In the genomic region with DNA sequence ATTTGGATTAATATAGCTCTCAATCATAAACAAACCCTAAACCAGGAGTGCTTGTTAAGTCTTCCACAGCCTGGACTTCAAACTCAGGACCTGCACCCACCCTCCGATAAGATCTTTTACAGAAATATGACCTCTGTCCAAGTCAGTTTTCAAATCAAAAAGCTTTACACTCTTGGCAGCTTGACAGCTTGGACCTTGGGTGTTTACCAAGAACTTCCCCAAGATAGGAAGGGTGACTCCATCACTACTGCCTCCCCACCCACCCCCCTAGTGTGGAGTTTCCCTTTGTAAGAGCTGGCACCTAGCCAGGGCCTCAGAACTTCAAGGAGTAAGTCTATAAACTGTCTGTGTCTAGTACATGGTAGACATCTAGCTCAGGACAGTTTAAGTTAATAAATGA, we compare ENCODE assay signal across 12 cellular contexts. TPM values are rescaled to one million over a fixed set of nuclear protein-coding genes. Genes with fewer than 3 reads are reported as not detected.
DNase-seq lines count a peak whose midpoint lies in the region; ATAC-seq, FAIRE-seq and TF ChIP-seq lines count a peak whose summit lies in the region.
"Had no signal": no experiment of that assay in that cellular context is flagged by ENCODE, and none has a peak within 500 bp of the region (broad histone marks: within the 10 kb centered on the region; RNA-seq: fewer than 3 reads in every experiment).

No MANE protein-coding gene starts in this region.

- no peaks in the 10 kb centered on the region for H3K9me3 ChIP-seq in HEK293 (ENCODE audit: control insufficient read depth, insufficient read depth, low read depth, low read length)
- no peaks in the 10 kb centered on the region for H3K9me3 ChIP-seq in heart right ventricle
- H3K9me3 ChIP-seq in skeletal muscle tissue (ENCODE audit: control insufficient read depth in 3 of 3, low read length in 3 of 3): no peaks in the 10 kb centered on the region

- POLR2A ChIA-PET in HEK293 (lab: Yijun Ruan, JAX): interaction anchor here (0.5 to 1.9 kb wide), 2 partner anchors 9 to 28 kb away, joined by 7 to 10 read pairs; partner anchors contain the start of gene BCAR3

- H3K9me3 Mint-ChIP-seq in activated T-cell treated with anti-CD3 and anti-CD28 coated beads, Interleukin-2, amount 50 U/mL, for 24 hours: no peaks in the 10 kb centered on the region
- H3K9me3 Mint-ChIP-seq: IgD-negative memory B cell had no signal

- H3K9ac ChIP-seq in skeletal muscle tissue (ENCODE audit: low read depth in 1 of 3, low read length in 3 of 3): no peak overlapping the region

- peak; percentile 92 for DNase-seq in amniotic epithelial cell (ENCODE audit: low read depth)
- DNase-seq in heart right ventricle: peak; percentile 61 to 88
- no peak for DNase-seq in activated T-cell treated with anti-CD3 and anti-CD28 coated beads, Interleukin-2, amount 50 U/mL, for 24 hours
- no peak for DNase-seq in urothelium cell line (ENCODE audit: low spot score)
- DNase-seq in NCI-H82 treated with DMSO at 0.1 percent for 48 hours (lab: John Stamatoyannopoulos, UW; ENCODE audit: unreplicated experiment): no peak
- DNase-seq in NCI-H748 treated with DMSO at 0.1 percent for 48 hours (lab: John Stamatoyannopoulos, UW): no peak
- DNase-seq: activated effector memory CD4-positive, alpha-beta T cell treated with Interleukin-2 at 50 U/mL for 16 hours; GF-D8 had no signal

- FAIRE-seq in urothelium cell line (lab: Jason Lieb, UNC): no peak

- 26 to 50% methylated on average over 1 of the region's 1 CpG for WGBS in heart right ventricle, 2 donors

- no peak overlapping the region for H3K27ac Mint-ChIP-seq in activated T-cell treated with anti-CD3 and anti-CD28 coated beads, Interleukin-2, amount 50 U/mL, for 24 hours

- peak; percentile 44 to 80 (median 66) for ATAC-seq in heart right ventricle

- H3K4me1 Mint-ChIP-seq in activated T-cell treated with anti-CD3 and anti-CD28 coated beads, Interleukin-2, amount 50 U/mL, for 24 hours (ENCODE audit: low read depth): peaks cover 1% of the 10 kb centered on the region

- no peak overlapping the region for H3K4me3 Mint-ChIP-seq in activated T-cell treated with anti-CD3 and anti-CD28 coated beads, Interleukin-2, amount 50 U/mL, for 24 hours
- H3K4me3 Mint-ChIP-seq: IgD-negative memory B cell had no signal

- no peaks in the 10 kb centered on the region for H3K36me3 Mint-ChIP-seq in activated T-cell treated with anti-CD3 and anti-CD28 coated beads, Interleukin-2, amount 50 U/mL, for 24 hours (ENCODE audit: low read depth)
- H3K36me3 Mint-ChIP-seq: IgD-negative memory B cell had no signal

- CTCF ChIA-PET in HEK293 (lab: Yijun Ruan, JAX): interaction anchor here (0.5 to 3.0 kb wide), 7 partner anchors 9 to 663 kb away, joined by 3 to 18 read pairs (median 5); partner anchors contain the start of gene BCAR3

- H3K4me1 ChIP-seq in HEK293 (ENCODE audit: control insufficient read depth, insufficient read depth, low read length): peaks cover 13% of the 10 kb centered on the region
- peaks cover 39 to 100% (median 93%) of the 10 kb centered on the region in 9 donors for H3K4me1 ChIP-seq in heart right ventricle
- peaks cover 16 to 33% (median 27%) of the 10 kb centered on the region in 3 donors for H3K4me1 ChIP-seq in skeletal muscle tissue (ENCODE audit: control insufficient read depth in 3 of 3, insufficient read depth in 3 of 3, low read length in 3 of 3)

- no peak overlapping the region for H3K4me3 ChIP-seq in HEK293 (ENCODE audit: low read depth, low read length)
- peak overlapping the region in 1 of 10 donors; percentile 3 for H3K4me3 ChIP-seq in heart right ventricle
- H3K4me3 ChIP-seq in skeletal muscle tissue (ENCODE audit: low read length in 3 of 3): no peak overlapping the region
- H3K4me3 ChIP-seq: SK-N-MC had no signal

- TF ChIP-seq CTCF in HEK293 (tag by site-specific recombination; IDR thresholded peaks at IDR 0.05) (no peak), heart right ventricle (IDR thresholded peaks at IDR 0.05) (no peak)

- H3K36me3 ChIP-seq in HEK293 (ENCODE audit: control insufficient read depth in 2 of 2, insufficient read depth in 1 of 2, low read length in 2 of 2): peaks cover 0 to 9% of the 10 kb centered on the region in 2 experiments; a peak in 1 of 3 replicates
- peaks cover 0 to 30% (median 0%) of the 10 kb centered on the region in 9 donors for H3K36me3 ChIP-seq in heart right ventricle
- H3K36me3 ChIP-seq in skeletal muscle tissue (ENCODE audit: control insufficient read depth in 3 of 3, insufficient read depth in 3 of 3, low read length in 3 of 3): no peaks in the 10 kb centered on the region

- H3K27me3 Mint-ChIP-seq in activated T-cell treated with anti-CD3 and anti-CD28 coated beads, Interleukin-2, amount 50 U/mL, for 24 hours: peaks cover 2% of the 10 kb centered on the region
- H3K27me3 Mint-ChIP-seq: IgD-negative memory B cell had no signal

- H3K27me3 ChIP-seq in heart right ventricle (no peaks in the 10 kb centered on the region), skeletal muscle tissue (ENCODE audit: control insufficient read depth in 3 of 3, insufficient read depth in 3 of 3, low read length in 3 of 3) (no peaks in the 10 kb centered on the region)

- intact Hi-C loops in heart right ventricle (cut with DNase I): loop anchor here in 1 of 10 donors (10.0 kb wide), 1 partner anchor 107 kb away; no protein-coding TSS in a partner anchor

- H3K27ac ChIP-seq in HEK293 (ENCODE audit: extremely low read depth, low read depth, low read length) (no peak overlapping the region), heart right ventricle (peak overlapping the region in 9 of 10 donors; percentile 21 to 78 (median 55)), skeletal muscle tissue (ENCODE audit: low read depth, low read length) (peak overlapping the region; percentile 1)
- H3K27ac ChIP-seq: SK-N-MC had no signal

TF ChIP-seq in HEK293, 187 proteins besides CTCF, POLR2A, EP300 and RAD21 (continues in another document):
- TF ChIP-seq ZNF830 (tag by site-specific recombination; IDR thresholded peaks at IDR 0.05; ENCODE audit: low read depth): no peak
- TF ChIP-seq ZNF768 (tag by site-specific recombination; IDR thresholded peaks at IDR 0.05): no peak
- TF ChIP-seq KLF7 (tag by site-specific recombination; IDR thresholded peaks at IDR 0.05; ENCODE audit: borderline replicate concordance): no peak
- TF ChIP-seq ZEB2 (tag by site-specific recombination; IDR thresholded peaks at IDR 0.05): 0 out of 2 replicates have a peak, but pooled peaks have one; percentile 16
- TF ChIP-seq ZNF530 (tag by site-specific recombination; IDR thresholded peaks at IDR 0.05; ENCODE audit: low read depth): no peak
- TF ChIP-seq YY1 (tag by site-specific recombination; IDR thresholded peaks at IDR 0.05): no peak
- TF ChIP-seq, protein P1, sequence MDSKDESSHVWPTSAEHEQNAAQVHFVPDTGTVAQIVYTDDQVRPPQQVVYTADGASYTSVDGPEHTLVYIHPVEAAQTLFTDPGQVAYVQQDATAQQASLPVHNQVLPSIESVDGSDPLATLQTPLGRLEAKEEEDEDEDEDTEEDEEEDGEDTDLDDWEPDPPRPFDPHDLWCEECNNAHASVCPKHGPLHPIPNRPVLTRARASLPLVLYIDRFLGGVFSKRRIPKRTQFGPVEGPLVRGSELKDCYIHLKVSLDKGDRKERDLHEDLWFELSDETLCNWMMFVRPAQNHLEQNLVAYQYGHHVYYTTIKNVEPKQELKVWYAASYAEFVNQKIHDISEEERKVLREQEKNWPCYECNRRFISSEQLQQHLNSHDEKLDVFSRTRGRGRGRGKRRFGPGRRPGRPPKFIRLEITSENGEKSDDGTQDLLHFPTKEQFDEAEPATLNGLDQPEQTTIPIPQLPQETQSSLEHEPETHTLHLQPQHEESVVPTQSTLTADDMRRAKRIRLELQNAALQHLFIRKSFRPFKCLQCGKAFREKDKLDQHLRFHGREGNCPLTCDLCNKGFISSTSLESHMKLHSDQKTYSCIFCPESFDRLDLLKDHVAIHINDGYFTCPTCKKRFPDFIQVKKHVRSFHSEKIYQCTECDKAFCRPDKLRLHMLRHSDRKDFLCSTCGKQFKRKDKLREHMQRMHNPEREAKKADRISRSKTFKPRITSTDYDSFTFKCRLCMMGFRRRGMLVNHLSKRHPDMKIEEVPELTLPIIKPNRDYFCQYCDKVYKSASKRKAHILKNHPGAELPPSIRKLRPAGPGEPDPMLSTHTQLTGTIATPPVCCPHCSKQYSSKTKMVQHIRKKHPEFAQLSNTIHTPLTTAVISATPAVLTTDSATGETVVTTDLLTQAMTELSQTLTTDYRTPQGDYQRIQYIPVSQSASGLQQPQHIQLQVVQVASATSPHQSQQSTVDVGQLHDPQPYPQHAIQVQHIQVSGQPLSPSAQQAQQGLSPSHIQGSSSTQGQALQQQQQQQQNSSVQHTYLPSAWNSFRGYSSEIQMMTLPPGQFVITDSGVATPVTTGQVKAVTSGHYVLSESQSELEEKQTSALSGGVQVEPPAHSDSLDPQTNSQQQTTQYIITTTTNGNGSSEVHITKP (tag by site-specific recombination; IDR thresholded peaks at IDR 0.05): peak; percentile 94
- TF ChIP-seq ZNF175 (tag by site-specific recombination; IDR thresholded peaks at IDR 0.05): no peak
- no peak for TF ChIP-seq ZNF707 (tag by site-specific recombination; IDR thresholded peaks at IDR 0.05)
- TF ChIP-seq ZNF324 (tag by site-specific recombination; IDR thresholded peaks at IDR 0.05): no peak
- TF ChIP-seq ZNF473 (tag by site-specific recombination; IDR thresholded peaks at IDR 0.05): no peak
- no peak for TF ChIP-seq ZBTB7A (tag by site-specific recombination; IDR thresholded peaks at IDR 0.05; ENCODE audit: low read depth)
- TF ChIP-seq ZNF623 (tag by site-specific recombination; IDR thresholded peaks at IDR 0.05): no peak
- no peak for TF ChIP-seq ZNF585B (tag by site-specific recombination; IDR thresholded peaks at IDR 0.05)
- no peak for TF ChIP-seq ZNF311 (tag by site-specific recombination; IDR thresholded peaks at IDR 0.05; ENCODE audit: borderline replicate concordance)
- TF ChIP-seq OSR2 (tag by site-specific recombination; IDR thresholded peaks at IDR 0.05): 0 out of 2 replicates have a peak, but pooled peaks have one; percentile 14
- TF ChIP-seq ZNF184 (tag by site-specific recombination; IDR thresholded peaks at IDR 0.05): peak; percentile 66; the same call in 1 of the 2 replicates
- no peak for TF ChIP-seq ZNF174 (tag by site-specific recombination; IDR thresholded peaks at IDR 0.05)
- no peak for TF ChIP-seq ZNF16 (tag by site-specific recombination; IDR thresholded peaks at IDR 0.05; ENCODE audit: low read depth)
- TF ChIP-seq MYNN (tag by site-specific recombination; IDR thresholded peaks at IDR 0.05; ENCODE audit: borderline replicate concordance): no peak
- no peak for TF ChIP-seq ZNF561 (tag by site-specific recombination; IDR thresholded peaks at IDR 0.05; ENCODE audit: borderline replicate concordance)
- peak; percentile 32; the same call in 1 of the 2 replicates for TF ChIP-seq ZFHX2 (tag by site-specific recombination; conservative IDR thresholded peaks at IDR 0.05)
- TF ChIP-seq ZBTB20 (tag by site-specific recombination; IDR thresholded peaks at IDR 0.05): no peak

RNA-seq across cellular contexts. Expression of gene BCAR3, which starts 9.6 kb away (rescaled TPM):
- total RNA-seq in heart right ventricle: 10 to 100 TPM in 9 of 10 donors, 1 to 10 TPM in 1; 8.3 to 36.0 (median 16.7) TPM
- 10 to 100 TPM in 1 of 2 donors, 1 to 10 TPM in 1; 6.6 to 10.6 TPM for polyA plus RNA-seq in heart right ventricle
- total RNA-seq in skeletal muscle tissue: 14.6 TPM

Comparison
In these comparisons a context has a peak if more than half of its experiments do, and no peak if none do; other contexts are left out.
1. DNase-seq: peak in amniotic epithelial cell (single experiment) and heart right ventricle (2 of 2); none in activated T-cell treated with anti-CD3 and anti-CD28 coated beads, Interleukin-2, amount 50 U/mL, for 24 hours (single experiment), urothelium cell line (single experiment), NCI-H82 treated with DMSO at 0.1 percent for 48 hours (single experiment) and NCI-H748 treated with DMSO at 0.1 percent for 48 hours (single experiment).